Comparison of ENCODE assay signal across 13 cellular contexts in the genomic region with DNA sequence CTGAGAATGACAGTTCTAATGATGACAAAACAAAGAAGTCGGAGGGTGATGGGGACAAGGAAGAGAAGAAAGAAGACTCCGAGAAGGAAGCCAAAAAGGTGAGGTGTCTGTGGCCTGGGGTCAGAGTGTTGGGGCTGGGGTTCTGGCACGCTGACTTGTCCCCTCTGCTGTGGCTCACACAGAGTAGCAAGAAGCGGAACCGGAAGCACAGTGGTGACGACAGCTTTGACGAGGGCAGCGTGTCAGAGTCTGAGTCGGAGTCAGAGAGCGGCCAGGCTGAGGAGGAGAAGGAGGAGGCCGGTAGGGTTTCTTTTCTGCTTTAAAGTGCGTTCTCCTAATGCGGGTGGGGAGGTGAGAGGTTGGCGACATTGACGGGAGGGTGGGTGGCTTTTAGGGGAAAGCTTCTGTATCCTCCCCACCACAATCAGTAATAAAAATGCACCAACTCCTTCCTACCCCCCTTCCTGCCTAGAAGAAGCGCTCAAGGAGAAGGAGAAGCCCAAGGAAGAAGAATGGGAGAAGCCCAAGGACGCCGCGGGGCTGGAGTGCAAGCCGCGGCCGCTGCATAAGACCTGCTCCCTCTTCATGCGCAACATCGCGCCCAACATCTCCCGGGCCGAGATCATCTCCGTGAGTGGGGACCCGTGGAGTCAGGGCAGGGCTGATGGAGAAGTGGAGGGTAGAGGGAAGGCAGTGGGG. TPM values are rescaled to one million over a fixed set of nuclear protein-coding genes. Genes with fewer than 3 reads are reported as not detected.
DNase-seq lines count a peak whose midpoint lies in the region; ATAC-seq and TF ChIP-seq lines count a peak whose summit lies in the region.
"Had no signal": no experiment of that assay in that cellular context is flagged by ENCODE, and none has a peak within 500 bp of the region (broad histone marks: within the 10 kb centered on the region; RNA-seq: fewer than 3 reads in every experiment).

No MANE protein-coding gene starts in this region.

- no peaks in the 10 kb centered on the region for H3K27me3 Mint-ChIP-seq in brain

- peaks cover 38% of the 10 kb centered on the region for H3K4me1 Mint-ChIP-seq in brain

- H3K9me3 ChIP-seq in cardiac muscle cell (ENCODE audit: low read depth) (no peaks in the 10 kb centered on the region), heart right ventricle (no peaks in the 10 kb centered on the region), suprapubic skin (no peaks in the 10 kb centered on the region)

- TF ChIP-seq CTCF in cardiac muscle cell (IDR thresholded peaks at IDR 0.05; ENCODE audit: low read depth, low read length): no peak
- TF ChIP-seq CTCF in heart right ventricle (IDR thresholded peaks at IDR 0.05): no peak
- TF ChIP-seq CTCF in brain (conservative IDR thresholded peaks at IDR 0.05): no peak
- TF ChIP-seq CTCF in suprapubic skin (IDR thresholded peaks at IDR 0.05): no peak

- DNase-seq in cardiac muscle cell (ENCODE audit: low read depth in 1 of 2, low spot score in 1 of 2): no peak
- DNase-seq in heart right ventricle: no peak
- DNase-seq in T follicular helper cell (ENCODE audit: low read depth): peak; percentile 34
- DNase-seq in DMS79 (lab: John Stamatoyannopoulos, UW): no peak
- no peak for DNase-seq in NCI-H2227 treated with DMSO at 0.1 percent for 48 hours (lab: John Stamatoyannopoulos, UW)
- no peak for DNase-seq in COLO829 (ENCODE audit: low spot score)
- no peak for DNase-seq in suprapubic skin (ENCODE audit: low spot score in 2 of 2)
- DNase-seq: activated CD4-positive, CD25-positive, alpha-beta regulatory T cell; mesenchymal stem cell; NCI-H226; stimulated activated CD4-positive, alpha-beta T cell treated with anti-CD3 and anti-CD28 coated beads, Interleukin-4, amount 100 ng/mL, for 4 hours had no signal

- no peak for TF ChIP-seq EP300 in suprapubic skin (IDR thresholded peaks at IDR 0.05)

- no peak overlapping the region for H3K4me3 ChIP-seq in cardiac muscle cell
- H3K4me3 ChIP-seq in heart right ventricle: no peak overlapping the region
- H3K4me3 ChIP-seq in suprapubic skin: no peak overlapping the region

- H3K27me3 ChIP-seq in cardiac muscle cell (no peaks in the 10 kb centered on the region), heart right ventricle (no peaks in the 10 kb centered on the region), suprapubic skin (no peaks in the 10 kb centered on the region)

- H3K9me3 Mint-ChIP-seq in brain: no peaks in the 10 kb centered on the region

- no peak for TF ChIP-seq POLR2A in suprapubic skin (IDR thresholded peaks at IDR 0.05)

- peak overlapping the region in 3 of 5 experiments; percentile 19 to 71 (median 53) for H3K27ac Mint-ChIP-seq in brain

- peaks cover 62% of the 10 kb centered on the region for H3K36me3 ChIP-seq in cardiac muscle cell
- peaks cover 6 to 89% (median 67%) of the 10 kb centered on the region in 9 donors for H3K36me3 ChIP-seq in heart right ventricle
- H3K36me3 ChIP-seq in suprapubic skin: peaks cover 78% of the 10 kb centered on the region

- H3K4me1 ChIP-seq in cardiac muscle cell (ENCODE audit: low read depth) (peaks cover 15% of the 10 kb centered on the region), heart right ventricle (peaks cover 10 to 34% (median 22%) of the 10 kb centered on the region in 9 donors), suprapubic skin (peaks cover 26% of the 10 kb centered on the region)

- H3K36me3 Mint-ChIP-seq in brain: peaks cover 87% of the 10 kb centered on the region

- WGBS in heart right ventricle, 2 donors: 82 to 86% methylated on average over 29 of the region's 29 CpGs
- 91% methylated on average over 29 of the region's 29 CpGs for WGBS in suprapubic skin

- ATAC-seq in heart right ventricle: no peak

- H3K27ac ChIP-seq in cardiac muscle cell (peak overlapping the region; percentile 33), heart right ventricle (peak overlapping the region in 1 of 10 donors; percentile 40), suprapubic skin (no peak overlapping the region)
- H3K27ac ChIP-seq: epithelial cell of prostate had no signal

- H3K4me3 Mint-ChIP-seq in brain: no peak overlapping the region

- intact Hi-C loops in heart right ventricle (cut with DNase I): no loop called here

RNA-seq across cellular contexts. Expression of gene UFSP1, which starts 4.6 kb away (rescaled TPM):
- 16.0 and 19.0 TPM in 2 replicates for total RNA-seq in cardiac muscle cell
- polyA plus RNA-seq in cardiac muscle cell: 3.9 and 9.9 TPM in 2 replicates
- 1 to 10 TPM in 9 of 10 donors, under 1 TPM in 1; 0.99 to 3.3 (median 1.7) TPM for total RNA-seq in heart right ventricle
- polyA plus RNA-seq in heart right ventricle: 1 to 10 TPM; 3.1 to 3.4 TPM
- polyA plus RNA-seq in brain (ENCODE audit: insufficient read depth, low read depth, low replicate concordance): 1.1 TPM
- total RNA-seq in suprapubic skin: 1 to 10 TPM; 1.1 to 2.3 (median 1.7) TPM

RNA-seq across cellular contexts. Expression of gene SRRT, which starts 10.0 kb away (rescaled TPM):
- total RNA-seq in cardiac muscle cell (78.6 and 83.1 TPM in 2 replicates), heart right ventricle (10 to 100 TPM; 38.4 to 69.5 (median 49.6) TPM), suprapubic skin (100 to 1,000 TPM in 2 of 4 donors, 10 to 100 TPM in 2; 62.8 to 163 (median 92.8) TPM)
- polyA plus RNA-seq in cardiac muscle cell (111 and 148 TPM in 2 replicates), heart right ventricle (10 to 100 TPM; 47.6 to 67.6 TPM), brain (ENCODE audit: insufficient read depth, low read depth, low replicate concordance) (68.3 TPM)

RNA-seq across cellular contexts. Expression of gene ACHE, which starts 10.8 kb away (rescaled TPM):
- total RNA-seq in cardiac muscle cell: 25.6 TPM in 2 replicates
- polyA plus RNA-seq in cardiac muscle cell: 42.0 and 42.7 TPM in 2 replicates
- 1 to 10 TPM in 2 of 10 donors, under 1 TPM in 8; 0.27 to 1.1 (median 0.71) TPM for total RNA-seq in heart right ventricle
- polyA plus RNA-seq in heart right ventricle: under 1 TPM; 0.80 to 0.94 TPM
- 9.3 TPM for polyA plus RNA-seq in brain (ENCODE audit: insufficient read depth, low read depth, low replicate concordance)
- total RNA-seq in suprapubic skin: 1 to 10 TPM in 1 of 4 donors, under 1 TPM in 2, not detected in 1; 0.30 to 2.5 (median 0.81) TPM

RNA-seq across cellular contexts. Expression of gene TRIP6, which starts 17.7 kb away (rescaled TPM):
- total RNA-seq in cardiac muscle cell (51.9 and 60.1 TPM in 2 replicates), heart right ventricle (10 to 100 TPM; 13.0 to 23.7 (median 17.7) TPM), suprapubic skin (100 to 1,000 TPM in 1 of 4 donors, 10 to 100 TPM in 3; 66.3 to 113 (median 80.7) TPM)
- polyA plus RNA-seq in cardiac muscle cell (50.2 and 62.2 TPM in 2 replicates), heart right ventricle (10 to 100 TPM; 15.4 to 26.3 TPM), brain (ENCODE audit: insufficient read depth, low read depth, low replicate concordance) (26.8 TPM)

RNA-seq across cellular contexts. Expression of gene SLC12A9, which starts 32.4 kb away (rescaled TPM):
- total RNA-seq in cardiac muscle cell: 18.3 and 19.5 TPM in 2 replicates
- 12.5 and 14.6 TPM in 2 replicates for polyA plus RNA-seq in cardiac muscle cell
- 10 to 100 TPM in 1 of 10 donors, 1 to 10 TPM in 9; 4.8 to 15.7 (median 6.9) TPM for total RNA-seq in heart right ventricle
- polyA plus RNA-seq in heart right ventricle: 10 to 100 TPM; 10.2 to 14.0 TPM
- 15.7 TPM for polyA plus RNA-seq in brain (ENCODE audit: insufficient read depth, low read depth, low replicate concordance)
- 10 to 100 TPM; 22.5 to 33.8 (median 26.4) TPM for total RNA-seq in suprapubic skin
